Comparison of ENCODE assay signal across 8 cellular contexts in the genomic region with DNA sequence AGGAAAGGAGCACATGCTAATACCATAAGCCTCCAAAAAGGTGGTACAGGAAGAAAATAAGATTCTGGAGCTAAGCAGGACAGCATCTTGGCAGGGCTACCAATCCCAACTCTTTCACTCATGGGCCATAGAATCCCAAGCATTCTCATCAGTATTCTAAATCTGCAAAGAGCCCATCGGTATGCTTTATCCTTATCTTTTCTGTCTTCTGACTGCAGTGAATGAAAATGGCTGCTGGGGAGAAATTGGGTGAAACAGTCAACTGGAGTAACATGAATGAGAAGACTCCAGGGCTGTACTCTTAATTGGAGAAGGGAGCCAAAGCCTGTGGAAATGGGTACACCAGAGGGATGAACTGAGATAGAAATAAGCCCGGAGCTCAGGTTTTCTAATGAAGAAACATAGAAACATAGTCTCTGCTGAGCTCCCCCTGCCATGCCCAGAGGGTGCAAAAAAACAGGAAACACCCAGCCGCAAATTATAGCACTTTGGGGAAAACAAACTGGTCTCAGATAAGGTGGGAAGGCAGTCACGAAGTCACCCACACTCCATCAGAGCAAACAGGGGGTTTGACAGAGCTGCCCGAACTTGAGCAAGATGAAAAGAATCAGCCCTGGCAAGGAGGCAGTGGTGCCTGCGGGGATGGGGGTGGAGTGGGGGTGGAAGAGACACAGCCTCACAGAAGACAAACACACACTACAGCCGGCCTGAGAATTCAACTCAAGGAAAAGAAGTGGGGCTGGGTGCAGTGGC. TPM values are rescaled to one million over a fixed set of nuclear protein-coding genes. Genes with fewer than 3 reads are reported as not detected.
DNase-seq lines count a peak whose midpoint lies in the region; ATAC-seq lines count a peak whose summit lies in the region.
"Had no signal": no experiment of that assay in that cellular context is flagged by ENCODE, and none has a peak within 500 bp of the region (broad histone marks: within the 10 kb centered on the region; RNA-seq: fewer than 3 reads in every experiment).

No MANE protein-coding gene starts in this region.

- H3K4me3 ChIP-seq in Karpas-422 (ENCODE audit: low read length) = no peak overlapping the region

- H4K20me1 ChIP-seq in Karpas-422 (ENCODE audit: insufficient read depth, low read depth, low read length) = no peaks in the 10 kb centered on the region

- H3K79me2 ChIP-seq in Karpas-422 (ENCODE audit: low read length) = no peaks in the 10 kb centered on the region

- no peak overlapping the region for H3K27ac ChIP-seq in Karpas-422 (ENCODE audit: low read length)

- POLR2A ChIA-PET in activated CD8-positive, alpha-beta T cell treated with anti-CD3 and anti-CD28 coated beads, Interleukin-2, amount 10 ng/mL, durations not matched to agents 7 days and 5 days (lab: Charles Lee) = interaction anchor here (0.7 to 6.4 kb wide), 11 partner anchors 8 to 168 kb away, joined by 3 to 110 read pairs (median 6); a partner anchor contains a TSS

- no peaks in the 10 kb centered on the region for H3K4me1 ChIP-seq in Karpas-422 (ENCODE audit: low read length)

- H3K4me3 Mint-ChIP-seq in activated CD8-positive, alpha-beta T cell treated with anti-CD3 and anti-CD28 coated beads, Interleukin-2, amount 10 ng/mL, durations not matched to agents 7 days and 5 days = peak overlapping the region; percentile 61
- peak overlapping the region; percentile 75 to 77 for H3K4me3 Mint-ChIP-seq in effector memory CD8-positive, alpha-beta T cell
- H3K4me3 Mint-ChIP-seq in stimulated activated effector memory CD8-positive, alpha-beta T cell treated with anti-CD3 and anti-CD28 coated beads, Interleukin-12 subunit alpha, Interleukin-12 subunit beta, amount 100 ng/mL, for 72 hours = peak overlapping the region; percentile 62
- H3K4me3 Mint-ChIP-seq: neural crest cell had no signal

- H3K27me3 Mint-ChIP-seq in activated CD8-positive, alpha-beta T cell treated with anti-CD3 and anti-CD28 coated beads, Interleukin-2, amount 10 ng/mL, durations not matched to agents 7 days and 5 days (ENCODE audit: low read depth) = no peaks in the 10 kb centered on the region
- H3K27me3 Mint-ChIP-seq in effector memory CD8-positive, alpha-beta T cell = no peaks in the 10 kb centered on the region

- H3K4me1 Mint-ChIP-seq in activated CD8-positive, alpha-beta T cell treated with anti-CD3 and anti-CD28 coated beads, Interleukin-2, amount 10 ng/mL, durations not matched to agents 7 days and 5 days (ENCODE audit: low read depth) = peaks cover 63% of the 10 kb centered on the region
- H3K4me1 Mint-ChIP-seq in effector memory CD8-positive, alpha-beta T cell (ENCODE audit: low read depth in 2 of 2) = peaks cover 53 to 61% of the 10 kb centered on the region in 2 donors
- H3K4me1 Mint-ChIP-seq in stimulated activated effector memory CD8-positive, alpha-beta T cell treated with anti-CD3 and anti-CD28 coated beads, Interleukin-12 subunit alpha, Interleukin-12 subunit beta, amount 100 ng/mL, for 72 hours = peaks cover 60% of the 10 kb centered on the region
- H3K4me1 Mint-ChIP-seq: neural crest cell had no signal

- no peaks in the 10 kb centered on the region for H3K9me3 ChIP-seq in Karpas-422 (ENCODE audit: low read length)

- no peak overlapping the region for H2AFZ ChIP-seq in Karpas-422 (ENCODE audit: low read length)

- CTCF ChIA-PET in activated CD8-positive, alpha-beta T cell treated with anti-CD3 and anti-CD28 coated beads, Interleukin-2, amount 10 ng/mL, durations not matched to agents 7 days and 5 days (lab: Charles Lee) = interaction anchor here (0.7 to 3.5 kb wide), 10 partner anchors 8 to 153 kb away, joined by 3 to 26 read pairs (median 8); no protein-coding TSS in a partner anchor

- H3K9me3 Mint-ChIP-seq in activated CD8-positive, alpha-beta T cell treated with anti-CD3 and anti-CD28 coated beads, Interleukin-2, amount 10 ng/mL, durations not matched to agents 7 days and 5 days (ENCODE audit: insufficient read depth) = no peaks in the 10 kb centered on the region
- peaks cover 2 to 11% of the 10 kb centered on the region in 2 donors for H3K9me3 Mint-ChIP-seq in effector memory CD8-positive, alpha-beta T cell
- H3K9me3 Mint-ChIP-seq in stimulated activated effector memory CD8-positive, alpha-beta T cell treated with anti-CD3 and anti-CD28 coated beads, Interleukin-12 subunit alpha, Interleukin-12 subunit beta, amount 100 ng/mL, for 72 hours = peaks cover 2% of the 10 kb centered on the region

- DNase-seq in OCI-M1 (lab: John Stamatoyannopoulos, UW) (peak; percentile 69), Karpas-422 (no peak), NCI-H1694 (lab: John Stamatoyannopoulos, UW) (no peak)
- peak; percentile 64 for DNase-seq in activated CD8-positive, alpha-beta T cell treated with anti-CD3 and anti-CD28 coated beads, Interleukin-2, amount 10 ng/mL, durations not matched to agents 7 days and 5 days
- peak; percentile 22 to 42 (median 27) for DNase-seq in effector memory CD8-positive, alpha-beta T cell
- peak in 1 of 2 donors; percentile 69 for DNase-seq in stimulated activated effector memory CD8-positive, alpha-beta T cell treated with anti-CD3 and anti-CD28 coated beads, Interleukin-12 subunit alpha, Interleukin-12 subunit beta, amount 100 ng/mL, for 72 hours (ENCODE audit: low spot score in 2 of 2)

- H3K36me3 Mint-ChIP-seq in activated CD8-positive, alpha-beta T cell treated with anti-CD3 and anti-CD28 coated beads, Interleukin-2, amount 10 ng/mL, durations not matched to agents 7 days and 5 days (ENCODE audit: low read depth) = peaks cover 15% of the 10 kb centered on the region
- peaks cover 11% of the 10 kb centered on the region for H3K36me3 Mint-ChIP-seq in effector memory CD8-positive, alpha-beta T cell (ENCODE audit: insufficient read depth)
- H3K36me3 Mint-ChIP-seq in stimulated activated effector memory CD8-positive, alpha-beta T cell treated with anti-CD3 and anti-CD28 coated beads, Interleukin-12 subunit alpha, Interleukin-12 subunit beta, amount 100 ng/mL, for 72 hours = no peaks in the 10 kb centered on the region

- H3K9me2 ChIP-seq in Karpas-422 (replicated peaks; ENCODE audit: insufficient read depth, low read length) = no peaks in the 10 kb centered on the region

- ATAC-seq in activated CD8-positive, alpha-beta T cell treated with anti-CD3 and anti-CD28 coated beads, Interleukin-2, amount 10 ng/mL, durations not matched to agents 7 days and 5 days = peak; percentile 75
- ATAC-seq in effector memory CD8-positive, alpha-beta T cell (replicated peaks) = peak; percentile 81
- peak; percentile 47 for ATAC-seq in stimulated activated effector memory CD8-positive, alpha-beta T cell treated with anti-CD3 and anti-CD28 coated beads, Interleukin-12 subunit alpha, Interleukin-12 subunit beta, amount 100 ng/mL, for 72 hours
- ATAC-seq in GM18519 (IDR thresholded peaks at IDR 0.05; ENCODE audit: low FRiP score, unreplicated experiment) = no peak

- H3K36me3 ChIP-seq in Karpas-422 (ENCODE audit: insufficient read depth, low read length) = no peaks in the 10 kb centered on the region

- H3K4me2 ChIP-seq in Karpas-422 (ENCODE audit: low read depth, low read length, poor library complexity, severe bottlenecking) = no peak overlapping the region

- H3K27ac Mint-ChIP-seq in activated CD8-positive, alpha-beta T cell treated with anti-CD3 and anti-CD28 coated beads, Interleukin-2, amount 10 ng/mL, durations not matched to agents 7 days and 5 days = peak overlapping the region; percentile 95
- peak overlapping the region; percentile 91 to 96 for H3K27ac Mint-ChIP-seq in effector memory CD8-positive, alpha-beta T cell
- peak overlapping the region; percentile 94 for H3K27ac Mint-ChIP-seq in stimulated activated effector memory CD8-positive, alpha-beta T cell treated with anti-CD3 and anti-CD28 coated beads, Interleukin-12 subunit alpha, Interleukin-12 subunit beta, amount 100 ng/mL, for 72 hours

- H3K9ac ChIP-seq in Karpas-422 (ENCODE audit: low read length) = no peak overlapping the region

- H3K27me3 ChIP-seq in Karpas-422 (ENCODE audit: low read length) = no peaks in the 10 kb centered on the region

RNA-seq across cellular contexts. Expression of a gene that starts 35.4 kb away (rescaled TPM):
- total RNA-seq in activated CD8-positive, alpha-beta T cell treated with anti-CD3 and anti-CD28 coated beads, Interleukin-2, amount 10 ng/mL, durations not matched to agents 7 days and 5 days = 10 to 100 TPM; 26.7 to 27.4 TPM
- total RNA-seq in Karpas-422 (2014; rRNA removed; shearing (Covaris generic); ENCODE audit: low replicate concordance) = 12.3 and 13.8 TPM in 2 replicates

Comparison
In these comparisons a context has a peak if more than half of its experiments do, and no peak if none do; other contexts are left out.
1. DNase-seq: peak in OCI-M1 (single experiment), activated CD8-positive, alpha-beta T cell treated with anti-CD3 and anti-CD28 coated beads, Interleukin-2, amount 10 ng/mL, durations not matched to agents 7 days and 5 days (single experiment) and effector memory CD8-positive, alpha-beta T cell (3 of 3); none in Karpas-422 (single experiment) and NCI-H1694 (single experiment).
2. Peak in every context shown above with its lines, with median percentiles within 50 percentile points of each other: H3K27ac Mint-ChIP-seq and H3K4me3 Mint-ChIP-seq.